In genomic region chr3:184333190-184333589, GRCh38 we compare ENCODE assay signal across 10 cellular contexts. TPM values are rescaled to one million over a fixed set of nuclear protein-coding genes. Genes with fewer than 3 reads are reported as not detected.
DNase-seq lines count a peak whose midpoint lies in the region; ATAC-seq and TF ChIP-seq lines count a peak whose summit lies in the region.
"Had no signal": no experiment of that assay in that cellular context is flagged by ENCODE, and none has a peak within 500 bp of the region (broad histone marks: within the 10 kb centered on the region; RNA-seq: fewer than 3 reads in every experiment).

No MANE protein-coding gene starts in this region.

- H3K36me3 Mint-ChIP-seq in brain (peaks cover 57% of the 10 kb centered on the region), natural killer cell (peaks cover 24% of the 10 kb centered on the region)

- DNase-seq in natural killer cell (no peak), SHP77 treated with DMSO at 0.1 percent for 48 hours (lab: John Stamatoyannopoulos, UW) (no peak), sciatic nerve (ENCODE audit: low spot score) (no peak), cortex of kidney (lab: John Stamatoyannopoulos, UW) (no peak)
- no peak for DNase-seq in NK-92 treated with Interleukin-12 subunit alpha and Interleukin-12 subunit beta, amount 100 ng/mL, for 24 hours (lab: John Stamatoyannopoulos, UW)
- DNase-seq: DMS79 treated with DMSO at 0.1 percent for 48 hours had no signal

- H3K4me1 ChIP-seq in BLaER1 = peaks cover 26% of the 10 kb centered on the region
- H3K4me1 ChIP-seq in HEK293 (ENCODE audit: control insufficient read depth, insufficient read depth, low read length) = no peaks in the 10 kb centered on the region
- H3K4me1 ChIP-seq: HAP-1 had no signal

- CTCF ChIA-PET in HEK293 (lab: Yijun Ruan, JAX) = no interaction called here

- peak overlapping the region in 2 of 5 experiments; percentile 39 to 76 for H3K4me3 Mint-ChIP-seq in brain
- peak overlapping the region; percentile 4 for H3K4me3 Mint-ChIP-seq in natural killer cell

- H3K27me3 Mint-ChIP-seq in brain (peaks cover 4% of the 10 kb centered on the region), natural killer cell (ENCODE audit: low read depth in 2 of 2) (peaks cover 0 to 7% of the 10 kb centered on the region in 2 donors)

- H3K36me3 ChIP-seq in BLaER1 = peaks cover 73% of the 10 kb centered on the region
- H3K36me3 ChIP-seq in HEK293 (ENCODE audit: control insufficient read depth in 2 of 2, insufficient read depth in 1 of 2, low read length in 2 of 2) = peaks cover 18 to 80% of the 10 kb centered on the region in 2 experiments

- ATAC-seq in natural killer cell (no peak), sciatic nerve (no peak)

- POLR2A ChIA-PET in HEK293 (lab: Yijun Ruan, JAX) = interaction anchor here (1.4 kb wide), 1 partner anchor 18 kb away, joined by 4 read pairs; no protein-coding TSS in a partner anchor

- TF ChIP-seq CTCF in HEK293 (tag by site-specific recombination; IDR thresholded peaks at IDR 0.05) (no peak), brain (conservative IDR thresholded peaks at IDR 0.05) (no peak), natural killer cell (IDR thresholded peaks at IDR 0.05) (no peak)

- H3K27ac Mint-ChIP-seq in brain (peak overlapping the region in 4 of 5 experiments; percentile 5 to 99 (median 42)), natural killer cell (peak overlapping the region; percentile 78 to 80)

- no peaks in the 10 kb centered on the region for H3K9me3 Mint-ChIP-seq in brain
- no peaks in the 10 kb centered on the region for H3K9me3 Mint-ChIP-seq in natural killer cell

- intact Hi-C loops in natural killer cell (cut with micrococcal nuclease) = no loop called here
- intact Hi-C loops in sciatic nerve (cut with DNase I) = no loop called here

- H3K27me3 ChIP-seq in BLaER1 = no peaks in the 10 kb centered on the region

- 0 out of 2 replicates have a peak overlapping the region, but pooled peaks have one; percentile 36 for H3K9ac ChIP-seq in BLaER1

- no peak overlapping the region for H3K4me2 ChIP-seq in BLaER1

- peaks cover 95% of the 10 kb centered on the region for H4K20me1 ChIP-seq in BLaER1

- no peak overlapping the region for H3K4me3 ChIP-seq in BLaER1
- H3K4me3 ChIP-seq in HEK293 (ENCODE audit: low read depth, low read length) = no peak overlapping the region
- H3K4me3 ChIP-seq: HAP-1 had no signal

- H3K27ac ChIP-seq in BLaER1 (no peak overlapping the region; the same call in 1 of the 2 replicates), HEK293 (ENCODE audit: extremely low read depth, low read depth, low read length) (no peak overlapping the region)

- H3K9me3 ChIP-seq in BLaER1 (no peaks in the 10 kb centered on the region), HEK293 (ENCODE audit: control insufficient read depth, insufficient read depth, low read depth, low read length) (no peaks in the 10 kb centered on the region)
- H3K9me3 ChIP-seq: HAP-1 had no signal

- H3K4me1 Mint-ChIP-seq in brain (peaks cover 22% of the 10 kb centered on the region), natural killer cell (peaks cover 17 to 43% of the 10 kb centered on the region in 2 donors)

TF ChIP-seq in HEK293, 187 proteins besides CTCF, POLR2A, EP300 and RAD21:
- TF ChIP-seq ZNF513 (tag by site-specific recombination; IDR thresholded peaks at IDR 0.05) = no peak
- TF ChIP-seq ZNF639 (tag by site-specific recombination; IDR thresholded peaks at IDR 0.05) = no peak
- 0 out of 2 replicates have a peak, but pooled peaks have one; percentile 3 for TF ChIP-seq ATF2 (tag by site-specific recombination; IDR thresholded peaks at IDR 0.05; ENCODE audit: low read depth)

RNA-seq across cellular contexts. Expression of gene FAM131A, which starts 4.2 kb away (rescaled TPM):
- 71.5 TPM for polyA plus RNA-seq in brain (ENCODE audit: insufficient read depth, low read depth, low replicate concordance)
- total RNA-seq in natural killer cell (1 to 10 TPM; 6.9 to 8.8 (median 8.5) TPM), sciatic nerve (22.6 TPM)

RNA-seq across cellular contexts. Expression of gene EIF4G1, which starts 18.8 kb away (rescaled TPM):
- 183 TPM for polyA plus RNA-seq in brain (ENCODE audit: insufficient read depth, low read depth, low replicate concordance)
- 100 to 1,000 TPM; 220 to 235 (median 227) TPM for total RNA-seq in natural killer cell
- total RNA-seq in sciatic nerve = 248 TPM

RNA-seq across cellular contexts. Expression of gene CLCN2, which starts 28.2 kb away (rescaled TPM):
- polyA plus RNA-seq in brain (ENCODE audit: insufficient read depth, low read depth, low replicate concordance) = 2.6 TPM
- total RNA-seq in natural killer cell (1 to 10 TPM; 7.8 to 8.2 (median 8.1) TPM), sciatic nerve (24.5 TPM)

RNA-seq across cellular contexts. Expression of gene POLR2H, which starts 28.3 kb away (rescaled TPM):
- polyA plus RNA-seq in brain (ENCODE audit: insufficient read depth, low read depth, low replicate concordance) = 90.7 TPM
- total RNA-seq in natural killer cell = 10 to 100 TPM; 33.0 to 49.8 (median 41.1) TPM
- 57.8 TPM for total RNA-seq in sciatic nerve

RNA-seq across cellular contexts. Expression of gene PSMD2, which starts 34.1 kb away (rescaled TPM):
- polyA plus RNA-seq in brain (ENCODE audit: insufficient read depth, low read depth, low replicate concordance) = 325 TPM
- total RNA-seq in natural killer cell (100 to 1,000 TPM; 218 to 237 (median 231) TPM), sciatic nerve (122 TPM)
